19 cellular contexts compared by ENCODE assay signal in genomic region chr20:44052166-44052565, GRCh38.
DNase-seq lines count a peak whose midpoint lies in the region; ATAC-seq and TF ChIP-seq lines count a peak whose summit lies in the region.
"Had no signal": no experiment of that assay in that cellular context is flagged by ENCODE, and none has a peak within 500 bp of the region (broad histone marks: within the 10 kb centered on the region; RNA-seq: fewer than 3 reads in every experiment).

No MANE protein-coding gene starts in this region.

- peak overlapping the region in 1 of 2 donors; percentile 12 for H3K27ac Mint-ChIP-seq in stimulated activated naive CD8-positive, alpha-beta T cell treated with anti-CD3 and anti-CD28 coated beads, Interleukin-15, amount 100 ng/mL, for 72 hours
- H3K27ac Mint-ChIP-seq in progenitor cell of endocrine pancreas (no peak overlapping the region), MCF 10A (ENCODE audit: low read depth, unreplicated experiment) (no peak overlapping the region)

- peak; percentile 0 for DNase-seq in stimulated activated naive CD8-positive, alpha-beta T cell treated with anti-CD3 and anti-CD28 coated beads, Interleukin-15, Interleukin-2, amounts not matched to agents 100 U/mL and 50 U/mL, for 24 hours
- no peak for DNase-seq in stimulated activated naive CD8-positive, alpha-beta T cell treated with anti-CD3 and anti-CD28 coated beads, Interleukin-15, amount 100 ng/mL, for 72 hours
- DNase-seq in coronary artery (ENCODE audit: low spot score): peak; percentile 54
- DNase-seq in progenitor cell of endocrine pancreas (ENCODE audit: low spot score, unreplicated experiment): peak; percentile 6
- DNase-seq in NCI-H345 (lab: John Stamatoyannopoulos, UW): no peak
- DNase-seq in MCF 10A (ENCODE audit: unreplicated experiment): no peak
- DNase-seq: BE2C, KBM-7, NCI-H1105, NCI-H146, NCI-H2029, NCI-H2227 treated with DMSO at 0.1 percent for 48 hours, NCI-H510A treated with DMSO at 0.1 percent for 48 hours, NCI-H774 had no signal

- TF ChIP-seq CTCF in coronary artery (IDR thresholded peaks at IDR 0.05) (no peak), progenitor cell of endocrine pancreas (IDR thresholded peaks at IDR 0.05; ENCODE audit: unreplicated experiment) (no peak), MCF 10A (IDR thresholded peaks at IDR 0.05; ENCODE audit: unreplicated experiment) (no peak)

- BruUV-seq in MCF 10A (replicated peaks; lab: Mats Ljungman, UMichigan): no TSS peak

- intact Hi-C loops in MCF 10A (cut with micrococcal nuclease): no loop called here

- H3K4me3 ChIP-seq in coronary artery: no peak overlapping the region
- H3K4me3 ChIP-seq: Peyer's patch, SJSA1 had no signal

- peaks cover 19% of the 10 kb centered on the region for H3K4me1 Mint-ChIP-seq in stimulated activated naive CD8-positive, alpha-beta T cell treated with anti-CD3 and anti-CD28 coated beads, Interleukin-15, amount 100 ng/mL, for 72 hours
- H3K4me1 Mint-ChIP-seq in progenitor cell of endocrine pancreas (ENCODE audit: low read depth) (no peaks in the 10 kb centered on the region), MCF 10A (ENCODE audit: insufficient read depth, unreplicated experiment) (no peaks in the 10 kb centered on the region)

- CTCF ChIA-PET in MCF 10A (lab: Yijun Ruan, JAX): interaction anchor here (0.6 to 1.2 kb wide), 4 partner anchors 163 to 302 kb away, joined by 3 read pairs; no protein-coding TSS in a partner anchor

- POLR2A ChIA-PET in MCF 10A (lab: Yijun Ruan, JAX): no interaction called here

- H3K9me3 Mint-ChIP-seq in stimulated activated naive CD8-positive, alpha-beta T cell treated with anti-CD3 and anti-CD28 coated beads, Interleukin-15, amount 100 ng/mL, for 72 hours: no peaks in the 10 kb centered on the region
- H3K9me3 Mint-ChIP-seq in progenitor cell of endocrine pancreas (ENCODE audit: low read depth) (no peaks in the 10 kb centered on the region), MCF 10A (ENCODE audit: unreplicated experiment) (no peaks in the 10 kb centered on the region)

- H3K27me3 Mint-ChIP-seq in stimulated activated naive CD8-positive, alpha-beta T cell treated with anti-CD3 and anti-CD28 coated beads, Interleukin-15, amount 100 ng/mL, for 72 hours: no peaks in the 10 kb centered on the region
- H3K27me3 Mint-ChIP-seq in progenitor cell of endocrine pancreas (no peaks in the 10 kb centered on the region), MCF 10A (ENCODE audit: insufficient read depth, unreplicated experiment) (no peaks in the 10 kb centered on the region)

- H3K4me3 Mint-ChIP-seq in stimulated activated naive CD8-positive, alpha-beta T cell treated with anti-CD3 and anti-CD28 coated beads, Interleukin-15, amount 100 ng/mL, for 72 hours: no peak overlapping the region
- H3K4me3 Mint-ChIP-seq in progenitor cell of endocrine pancreas (ENCODE audit: low read depth) (no peak overlapping the region), MCF 10A (ENCODE audit: unreplicated experiment) (no peak overlapping the region)

- ATAC-seq in stimulated activated naive CD8-positive, alpha-beta T cell treated with anti-CD3 and anti-CD28 coated beads, Interleukin-15, Interleukin-2, amounts not matched to agents 100 U/mL and 50 U/mL, for 24 hours: no peak
- no peak for ATAC-seq in stimulated activated naive CD8-positive, alpha-beta T cell treated with anti-CD3 and anti-CD28 coated beads, Interleukin-15, amount 100 ng/mL, for 72 hours
- ATAC-seq in SK-N-SH treated with all-trans-retinoic acid at 6 μM for 48 hours: no peak
- ATAC-seq: Right ventricle myocardium inferior had no signal

- H3K36me3 Mint-ChIP-seq in progenitor cell of endocrine pancreas (ENCODE audit: insufficient read depth) (no peaks in the 10 kb centered on the region), MCF 10A (ENCODE audit: insufficient read depth, unreplicated experiment) (no peaks in the 10 kb centered on the region)

- H3K27ac ChIP-seq in coronary artery: no peak overlapping the region
- H3K27ac ChIP-seq: HL-60, Peyer's patch, SJSA1 had no signal

TF ChIP-seq in SK-N-SH treated with all-trans-retinoic acid at 6 μM for 48 hours, 23 proteins besides CTCF, POLR2A, EP300 and RAD21:
- no peak for TF ChIP-seq PPARA (CRISPR knock-in tag; IDR thresholded peaks at IDR 0.05; ENCODE audit: borderline replicate concordance)
- no peak for TF ChIP-seq RARB (CRISPR knock-in tag; IDR thresholded peaks at IDR 0.05)
- TF ChIP-seq TSHZ2 (CRISPR knock-in tag; IDR thresholded peaks at IDR 0.05): no peak
- TF ChIP-seq ZFP30 (CRISPR knock-in tag; IDR thresholded peaks at IDR 0.05): no peak
- TF ChIP-seq POU6F1 (CRISPR knock-in tag; IDR thresholded peaks at IDR 0.05; ENCODE audit: borderline replicate concordance, low read depth): no peak
- TF ChIP-seq ZNF8 (CRISPR knock-in tag; IDR thresholded peaks at IDR 0.05): no peak
- no peak for TF ChIP-seq ZNF565 (CRISPR knock-in tag; conservative IDR thresholded peaks at IDR 0.05; ENCODE audit: low read depth)
- no peak for TF ChIP-seq TOX (CRISPR knock-in tag; IDR thresholded peaks at IDR 0.05; ENCODE audit: borderline replicate concordance)
- TF ChIP-seq CSDC2 (CRISPR knock-in tag; IDR thresholded peaks at IDR 0.05): no peak
- no peak for TF ChIP-seq SNAI2 (CRISPR knock-in tag; IDR thresholded peaks at IDR 0.05)
- no peak for TF ChIP-seq ZC3H10 (CRISPR knock-in tag; IDR thresholded peaks at IDR 0.05)
- no peak for TF ChIP-seq ZNF70 (CRISPR knock-in tag; IDR thresholded peaks at IDR 0.05)
- TF ChIP-seq TCF4 (CRISPR knock-in tag; IDR thresholded peaks at IDR 0.05; ENCODE audit: borderline replicate concordance): no peak
- no peak for TF ChIP-seq CREB5 (CRISPR knock-in tag; IDR thresholded peaks at IDR 0.05; ENCODE audit: low read depth)
- TF ChIP-seq OSR1 (CRISPR knock-in tag; IDR thresholded peaks at IDR 0.05): no peak
- no peak for TF ChIP-seq ARNTL (CRISPR knock-in tag; IDR thresholded peaks at IDR 0.05; ENCODE audit: borderline replicate concordance, low read depth)

Comparison
In these comparisons a context has a peak if more than half of its experiments do, and no peak if none do; other contexts are left out.
1. DNase-seq: peak in stimulated activated naive CD8-positive, alpha-beta T cell treated with anti-CD3 and anti-CD28 coated beads, Interleukin-15, Interleukin-2, amounts not matched to agents 100 U/mL and 50 U/mL, for 24 hours (single experiment), coronary artery (single experiment) and progenitor cell of endocrine pancreas (single experiment); none in stimulated activated naive CD8-positive, alpha-beta T cell treated with anti-CD3 and anti-CD28 coated beads, Interleukin-15, amount 100 ng/mL, for 72 hours (0 of 2), NCI-H345 (single experiment) and MCF 10A (single experiment).